Comparison of ENCODE assay signal across 14 cellular contexts in the genomic region with DNA sequence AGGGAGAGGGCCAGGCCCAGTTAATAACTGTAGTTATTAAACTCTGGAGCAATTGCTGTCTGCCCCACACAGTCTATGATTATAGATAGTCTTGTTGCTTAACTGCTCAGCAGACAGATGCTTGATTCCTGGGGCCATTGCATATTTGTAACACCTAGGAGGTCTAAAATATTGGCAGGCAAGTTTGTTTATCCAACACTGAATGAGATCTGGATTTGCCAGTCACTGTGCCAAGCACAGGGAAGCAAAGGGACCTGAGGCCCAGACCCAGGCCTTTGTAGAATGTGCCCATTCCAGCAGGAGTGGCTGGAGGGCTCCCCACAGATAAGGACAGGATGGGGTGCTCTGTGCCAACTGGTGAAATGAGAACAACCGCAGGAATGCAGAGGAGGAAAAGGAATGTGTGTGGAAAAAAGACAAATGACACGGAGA. TPM values are rescaled to one million over a fixed set of nuclear protein-coding genes. Genes with fewer than 3 reads are reported as not detected.
DNase-seq lines count a peak whose midpoint lies in the region; ATAC-seq, FAIRE-seq and TF ChIP-seq lines count a peak whose summit lies in the region.
"Had no signal": no experiment of that assay in that cellular context is flagged by ENCODE, and none has a peak within 500 bp of the region (broad histone marks: within the 10 kb centered on the region; RNA-seq: fewer than 3 reads in every experiment).

No MANE protein-coding gene starts in this region.

- no peak for TF ChIP-seq CTCF in right atrium auricular region (IDR thresholded peaks at IDR 0.05)
- TF ChIP-seq CTCF in SK-N-SH (IDR thresholded peaks at IDR 0.05) = no peak
- no peak for TF ChIP-seq CTCF in keratinocyte (optimal IDR thresholded peaks at IDR 0.05 in 1 of 3, IDR thresholded peaks at IDR 0.05 in 1 of 3, conservative IDR thresholded peaks at IDR 0.05 in 1 of 3; ENCODE audit: extremely low read depth in 1 of 3, insufficient read depth in 2 of 3, low read length in 3 of 3)

- H4K20me1 ChIP-seq in SK-N-SH (ENCODE audit: insufficient read depth) (no peaks in the 10 kb centered on the region), keratinocyte (ENCODE audit: control insufficient read depth, extremely low read depth, insufficient read depth, low read length) (no peaks in the 10 kb centered on the region)

- no peaks in the 10 kb centered on the region for H3K36me3 ChIP-seq in right atrium auricular region
- H3K36me3 ChIP-seq in SK-N-SH (replicated peaks in 1 of 2; ENCODE audit: control insufficient read depth in 1 of 2, insufficient read depth in 2 of 2, low read length in 1 of 2) = no peaks in the 10 kb centered on the region
- H3K36me3 ChIP-seq in keratinocyte (ENCODE audit: control insufficient read depth in 2 of 2, extremely low read depth in 1 of 2, insufficient read depth in 2 of 2, low read length in 2 of 2) = no peaks in the 10 kb centered on the region

- H2AFZ ChIP-seq in SK-N-SH (ENCODE audit: low read depth) (no peak overlapping the region), keratinocyte (ENCODE audit: control insufficient read depth, low read length) (no peak overlapping the region)

- POLR2A ChIA-PET in SK-N-SH (lab: Yijun Ruan, JAX) = no interaction called here

- dilution Hi-C loops in keratinocyte (cut with MboI; ENCODE audit: extremely low pct_ligation_motif_present, low sequenced_read_pairs) = no loop called here

- CTCF ChIA-PET in SK-N-SH (lab: Yijun Ruan, JAX) = interaction anchor here (0.7 to 2.5 kb wide), 9 partner anchors 8 to 183 kb away, joined by 3 to 23 read pairs (median 4); no protein-coding TSS in a partner anchor

- H3K9me3 ChIP-seq in right atrium auricular region (no peaks in the 10 kb centered on the region), SK-N-SH (no peaks in the 10 kb centered on the region; the same call in 1 of the 2 replicates), keratinocyte (ENCODE audit: control insufficient read depth, low read depth, low read length) (no peaks in the 10 kb centered on the region)

- H3K4me3 ChIP-seq in right atrium auricular region (no peak overlapping the region), SK-N-SH (ENCODE audit: low read depth in 2 of 2, low read length in 1 of 2) (no peak overlapping the region), keratinocyte (ENCODE audit: control insufficient read depth in 2 of 3, extremely low read depth in 1 of 3, insufficient read depth in 2 of 3, low read depth in 1 of 3, low read length in 3 of 3) (no peak overlapping the region)

- H3K9me1 ChIP-seq in keratinocyte (ENCODE audit: control insufficient read depth, extremely low read depth, insufficient read depth, low read length) = no peaks in the 10 kb centered on the region

- H3K27me3 ChIP-seq in right atrium auricular region (no peaks in the 10 kb centered on the region), SK-N-SH (ENCODE audit: insufficient read depth) (peaks cover 7% of the 10 kb centered on the region; the same call in 1 of the 2 replicates), keratinocyte (ENCODE audit: control insufficient read depth, extremely low read depth, insufficient read depth, low read length) (no peaks in the 10 kb centered on the region)

- peaks cover 11% of the 10 kb centered on the region for H3F3A ChIP-seq in SK-N-SH (replicated peaks; ENCODE audit: insufficient read depth)

- H3K27ac ChIP-seq in right atrium auricular region (no peak overlapping the region), SK-N-SH (ENCODE audit: low read depth in 2 of 2, low read length in 1 of 2) (no peak overlapping the region), keratinocyte (ENCODE audit: control insufficient read depth, insufficient read depth, low read length) (no peak overlapping the region)

- H3K4me2 ChIP-seq in SK-N-SH (no peak overlapping the region), keratinocyte (ENCODE audit: control insufficient read depth, extremely low read depth, insufficient read depth, low read depth, low read length) (peak overlapping the region; percentile 33)

- no peaks in the 10 kb centered on the region for H3K9me2 ChIP-seq in SK-N-SH

- peak; percentile 18 for ATAC-seq in Right ventricle myocardium superior (ENCODE audit: poor library complexity)
- ATAC-seq in HG03175 (IDR thresholded peaks at IDR 0.05; ENCODE audit: unreplicated experiment) = no peak

- no peak for TF ChIP-seq EP300 in SK-N-SH (IDR thresholded peaks at IDR 0.05; ENCODE audit: borderline replicate concordance in 1 of 2, low read depth in 1 of 2, low read length in 1 of 2)

- DNase-seq in Right ventricle myocardium superior (no peak), right atrium auricular region (ENCODE audit: low spot score) (no peak), SK-N-SH (no peak), keratinocyte (ENCODE audit: low read depth, low spot score) (no peak), AG08396 (ENCODE audit: low spot score) (no peak), DMS79 (lab: John Stamatoyannopoulos, UW) (no peak), NCI-H2171 (lab: John Stamatoyannopoulos, UW) (no peak)
- DNase-seq: activated CD8-positive, alpha-beta memory T cell treated with anti-CD3 and anti-CD28 coated beads for 24 hours; cerebellar nuclear complex; hippocampal formation; NCI-H510A treated with DMSO at 0.1 percent for 48 hours; nucleus accumbens; trophoblast cell had no signal

- FAIRE-seq in keratinocyte (lab: Jason Lieb, UNC) = peak; percentile 76

- WGBS in SK-N-SH (ENCODE audit: low lambda C conversion rate) = 80% methylated on average over 2 of the region's 2 CpGs

- TF ChIP-seq RAD21 in SK-N-SH (IDR thresholded peaks at IDR 0.05; ENCODE audit: low read length) = no peak

- H3K79me2 ChIP-seq in SK-N-SH (ENCODE audit: insufficient read depth) (no peaks in the 10 kb centered on the region), keratinocyte (ENCODE audit: control insufficient read depth, insufficient read depth, low read length) (no peaks in the 10 kb centered on the region)

- H3K9ac ChIP-seq in SK-N-SH (no peak overlapping the region), keratinocyte (ENCODE audit: control insufficient read depth, extremely low read depth, insufficient read depth, low read length) (no peak overlapping the region)

- H3K4me1 ChIP-seq in right atrium auricular region (peaks cover 0 to 6% of the 10 kb centered on the region in 2 donors), SK-N-SH (ENCODE audit: control insufficient read depth in 1 of 2, insufficient read depth in 2 of 2, low read depth in 1 of 2, low read length in 1 of 2) (peaks cover 0 to 11% of the 10 kb centered on the region in 2 experiments; a peak in 1 of 4 replicates), keratinocyte (ENCODE audit: control insufficient read depth, extremely low read depth, insufficient read depth, low read length) (peaks cover 23% of the 10 kb centered on the region)

- intact Hi-C loops in Right ventricle myocardium superior (cut with DNase I) = loop anchor here (2.0 to 5.0 kb wide), 2 partner anchors 111 to 183 kb away; no protein-coding TSS in a partner anchor

TF ChIP-seq in SK-N-SH, 30 proteins besides CTCF, POLR2A, EP300 and RAD21:
- TF ChIP-seq NFIC (IDR thresholded peaks at IDR 0.05; ENCODE audit: borderline replicate concordance) (peak; percentile 39), CHD2 (IDR thresholded peaks at IDR 0.05; ENCODE audit: low read length, partially characterized antibody) (no peak), SMC3 (IDR thresholded peaks at IDR 0.05; ENCODE audit: low read depth, low read length) (no peak), TCF12 (IDR thresholded peaks at IDR 0.05) (0 out of 2 replicates have a peak, but pooled peaks have one; percentile 4)
- TF ChIP-seq, protein P1, sequence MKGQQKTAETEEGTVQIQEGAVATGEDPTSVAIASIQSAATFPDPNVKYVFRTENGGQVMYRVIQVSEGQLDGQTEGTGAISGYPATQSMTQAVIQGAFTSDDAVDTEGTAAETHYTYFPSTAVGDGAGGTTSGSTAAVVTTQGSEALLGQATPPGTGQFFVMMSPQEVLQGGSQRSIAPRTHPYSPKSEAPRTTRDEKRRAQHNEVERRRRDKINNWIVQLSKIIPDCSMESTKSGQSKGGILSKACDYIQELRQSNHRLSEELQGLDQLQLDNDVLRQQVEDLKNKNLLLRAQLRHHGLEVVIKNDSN (IDR thresholded peaks at IDR 0.05; ENCODE audit: borderline replicate concordance, low read depth) = no peak
- TF ChIP-seq, protein P2, sequence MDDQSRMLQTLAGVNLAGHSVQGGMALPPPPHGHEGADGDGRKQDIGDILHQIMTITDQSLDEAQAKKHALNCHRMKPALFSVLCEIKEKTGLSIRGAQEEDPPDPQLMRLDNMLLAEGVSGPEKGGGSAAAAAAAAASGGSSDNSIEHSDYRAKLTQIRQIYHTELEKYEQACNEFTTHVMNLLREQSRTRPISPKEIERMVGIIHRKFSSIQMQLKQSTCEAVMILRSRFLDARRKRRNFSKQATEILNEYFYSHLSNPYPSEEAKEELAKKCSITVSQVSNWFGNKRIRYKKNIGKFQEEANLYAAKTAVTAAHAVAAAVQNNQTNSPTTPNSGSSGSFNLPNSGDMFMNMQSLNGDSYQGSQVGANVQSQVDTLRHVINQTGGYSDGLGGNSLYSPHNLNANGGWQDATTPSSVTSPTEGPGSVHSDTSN (IDR thresholded peaks at IDR 0.05) = 0 out of 2 replicates have a peak, but pooled peaks have one; percentile 18

RNA-seq across cellular contexts. Expression of a gene that starts 17.6 kb away (rescaled TPM):
- total RNA-seq in Right ventricle myocardium superior = 118 TPM
- 100 to 1,000 TPM in 1 of 2 donors, 10 to 100 TPM in 1; 75.9 to 116 TPM for total RNA-seq in right atrium auricular region
- 76.1 and 78.2 TPM in 2 replicates for polyA plus RNA-seq in SK-N-SH (2012; rRNA removed)
- 36.3 and 54.5 TPM in 2 replicates for polyA plus RNA-seq in SK-N-SH (2012; cell fraction: cytosol; rRNA removed)
- polyA plus RNA-seq in SK-N-SH (2012; cell fraction: nucleus; rRNA removed) = 172 and 200 TPM in 2 replicates
- polyA plus RNA-seq in keratinocyte = 57.8 to 62.0 TPM (median 58.0 TPM) in 3 replicates
- 21.1 TPM for polyA plus RNA-seq in keratinocyte (2011; ENCODE audit: low read depth)
- 34.1 and 47.9 TPM in 2 replicates for polyA plus RNA-seq in keratinocyte (2011; cell fraction: cytosol; rRNA removed)
- 110 and 122 TPM in 2 replicates for polyA plus RNA-seq in keratinocyte (2011; cell fraction: nucleus; rRNA removed)
- polyA plus RNA-seq in keratinocyte (2012; ENCODE audit: low replicate concordance) = 45.3 and 56.1 TPM in 2 replicates
- 55.2 to 77.9 TPM (median 63.6 TPM) in 3 replicates for polyA minus RNA-seq in keratinocyte
- polyA minus RNA-seq in keratinocyte (2011; cell fraction: cytosol; rRNA and poly(A)+ RNA removed) = 44.1 TPM
- polyA minus RNA-seq in keratinocyte (2011; cell fraction: nucleus; rRNA and poly(A)+ RNA removed) = 48.5 and 57.2 TPM in 2 replicates
